18 cellular contexts compared by ENCODE assay signal in genomic region chr1:13706058-13706457, GRCh38. TPM values are rescaled to one million over a fixed set of nuclear protein-coding genes. Genes with fewer than 3 reads are reported as not detected.
DNase-seq lines count a peak whose midpoint lies in the region; ATAC-seq and TF ChIP-seq lines count a peak whose summit lies in the region.
"Had no signal": no experiment of that assay in that cellular context is flagged by ENCODE, and none has a peak within 500 bp of the region (broad histone marks: within the 10 kb centered on the region; RNA-seq: fewer than 3 reads in every experiment).

No MANE protein-coding gene starts in this region.

- H3K36me3 ChIP-seq in GM23248 (ENCODE audit: low read depth) (no peaks in the 10 kb centered on the region), mucosa of descending colon (ENCODE audit: low read depth) (no peaks in the 10 kb centered on the region)
- H3K36me3 ChIP-seq: BE2C, cardiac muscle cell, pancreas, upper lobe of right lung had no signal

- 79 to 85% methylated on average over 2 of the region's 2 CpGs for WGBS in GM23248 (ENCODE audit: low coverage in 1 of 2, low lambda C conversion rate in 2 of 2, missing lambda C conversion rate in 2 of 2), 2 experiments

- no peak for TF ChIP-seq CTCF in CD4-positive, alpha-beta T cell (IDR thresholded peaks at IDR 0.05)
- TF ChIP-seq CTCF in mucosa of descending colon (IDR thresholded peaks at IDR 0.05) (no peak), osteocyte (IDR thresholded peaks at IDR 0.05) (no peak)

- H3F3A ChIP-seq in GM23248 (ENCODE audit: insufficient read depth), result peaks cover 20% of the 10 kb centered on the region; the same call in 1 of the 2 replicates

- peaks cover 81% of the 10 kb centered on the region for H3K79me2 ChIP-seq in GM23248 (ENCODE audit: insufficient read depth)

- no peaks in the 10 kb centered on the region for H4K20me1 ChIP-seq in GM23248 (ENCODE audit: insufficient read depth)

- H3K36me3 Mint-ChIP-seq in CD4-positive, alpha-beta T cell (ENCODE audit: low read depth), result peaks cover 7% of the 10 kb centered on the region
- peaks cover 12% of the 10 kb centered on the region for H3K36me3 Mint-ChIP-seq in activated T-helper 1 cell treated with anti-CD3 and anti-CD28 coated beads, Interleukin-12 subunit alpha, Interleukin-12 subunit beta, Interleukin-2, Interleukin-4 antibody, amounts not matched to agents 30 ng/mL and 10 ng/mL and 1 ng/mL, durations not matched to agents 14 hours and 24 hours and 36 hours (ENCODE audit: low read depth)
- H3K36me3 Mint-ChIP-seq in osteocyte (ENCODE audit: unreplicated experiment), result no peaks in the 10 kb centered on the region

- no peak overlapping the region for H3K4me3 Mint-ChIP-seq in CD4-positive, alpha-beta T cell
- no peak overlapping the region for H3K4me3 Mint-ChIP-seq in activated T-helper 1 cell treated with anti-CD3 and anti-CD28 coated beads, Interleukin-12 subunit alpha, Interleukin-12 subunit beta, Interleukin-2, Interleukin-4 antibody, amounts not matched to agents 30 ng/mL and 10 ng/mL and 1 ng/mL, durations not matched to agents 14 hours and 24 hours and 36 hours
- H3K4me3 Mint-ChIP-seq in osteocyte (ENCODE audit: unreplicated experiment), result no peak overlapping the region

- no peaks in the 10 kb centered on the region for H3K9me3 ChIP-seq in CD4-positive, alpha-beta T cell (ENCODE audit: control insufficient read depth, low read length)
- H3K9me3 ChIP-seq in GM23248 (ENCODE audit: low read depth) (no peaks in the 10 kb centered on the region), mucosa of descending colon (no peaks in the 10 kb centered on the region)
- H3K9me3 ChIP-seq: BE2C, pancreas, upper lobe of right lung had no signal

- no peak for DNase-seq in CD4-positive, alpha-beta T cell
- DNase-seq in GM23248 (peak; percentile 25), mucosa of descending colon (no peak), cerebellar cortex (ENCODE audit: low spot score) (no peak), osteocyte (ENCODE audit: extremely low spot score, unreplicated experiment) (no peak), DMS153 (lab: John Stamatoyannopoulos, UW) (no peak)
- no peak for DNase-seq in activated T-helper 1 cell treated with anti-CD3 and anti-CD28 coated beads, Interleukin-12 subunit alpha, Interleukin-12 subunit beta, Interleukin-2, Interleukin-4 antibody, amounts not matched to agents 30 ng/mL and 10 ng/mL and 1 ng/mL, durations not matched to agents 14 hours and 24 hours and 36 hours (ENCODE audit: low spot score)
- DNase-seq: activated naive CD8-positive, alpha-beta T cell treated with anti-CD3 and anti-CD28 coated beads, Interleukin-2, amount 10 ng/mL, durations not matched to agents 7 days and 5 days; BE2C; DMS79 treated with DMSO at 0.1 percent for 48 hours; effector CD4-positive, alpha-beta T cell; NCI-H1436; pancreas; stimulated activated CD4-positive, alpha-beta T cell treated with anti-CD3 and anti-CD28 coated beads, Interleukin-4, amount 100 ng/mL, for 24 hours; stimulated activated CD8-positive, alpha-beta memory T cell treated with anti-CD3 and anti-CD28 coated beads, Interleukin-4, amount 100 ng/mL, for 48 hours; upper lobe of right lung had no signal

- in situ Hi-C loops in GM23248 (cut with MboI), result no loop called here

- peak overlapping the region; percentile 60 for H3K27ac Mint-ChIP-seq in CD4-positive, alpha-beta T cell
- H3K27ac Mint-ChIP-seq in activated T-helper 1 cell treated with anti-CD3 and anti-CD28 coated beads, Interleukin-12 subunit alpha, Interleukin-12 subunit beta, Interleukin-2, Interleukin-4 antibody, amounts not matched to agents 30 ng/mL and 10 ng/mL and 1 ng/mL, durations not matched to agents 14 hours and 24 hours and 36 hours, result peak overlapping the region; percentile 13
- H3K27ac Mint-ChIP-seq in osteocyte (ENCODE audit: unreplicated experiment), result no peak overlapping the region

- no peaks in the 10 kb centered on the region for H3K9me3 Mint-ChIP-seq in CD4-positive, alpha-beta T cell
- H3K9me3 Mint-ChIP-seq in activated T-helper 1 cell treated with anti-CD3 and anti-CD28 coated beads, Interleukin-12 subunit alpha, Interleukin-12 subunit beta, Interleukin-2, Interleukin-4 antibody, amounts not matched to agents 30 ng/mL and 10 ng/mL and 1 ng/mL, durations not matched to agents 14 hours and 24 hours and 36 hours, result no peaks in the 10 kb centered on the region
- H3K9me3 Mint-ChIP-seq in osteocyte (ENCODE audit: unreplicated experiment), result no peaks in the 10 kb centered on the region
- H3K9me3 Mint-ChIP-seq: activated naive CD8-positive, alpha-beta T cell treated with anti-CD3 and anti-CD28 coated beads, Interleukin-2, amount 10 ng/mL, durations not matched to agents 7 days and 5 days had no signal

- H3K4me3 ChIP-seq in GM23248, result no peak overlapping the region
- no peak overlapping the region for H3K4me3 ChIP-seq in mucosa of descending colon
- H3K4me3 ChIP-seq: cardiac muscle cell, pancreas, upper lobe of right lung had no signal

- intact Hi-C loops in CD4-positive, alpha-beta T cell (cut with DNase I, micrococcal nuclease), result no loop called here
- intact Hi-C loops in activated T-helper 1 cell treated with anti-CD3 and anti-CD28 coated beads, Interleukin-12 subunit alpha, Interleukin-12 subunit beta, Interleukin-2, Interleukin-4 antibody, amounts not matched to agents 30 ng/mL and 10 ng/mL and 1 ng/mL, durations not matched to agents 14 hours and 24 hours and 36 hours (cut with micrococcal nuclease), result no loop called here
- intact Hi-C loops in mucosa of descending colon (cut with DNase I, micrococcal nuclease), result no loop called here

- no peaks in the 10 kb centered on the region for H3K9me2 ChIP-seq in GM23248 (ENCODE audit: insufficient read depth)

- POLR2A ChIA-PET in CD4-positive, alpha-beta T cell (lab: Charles Lee), result interaction anchor here (0.8 to 1.3 kb wide), 3 partner anchors 9 to 25 kb away, joined by 3 to 7 read pairs (median 4); no protein-coding TSS in a partner anchor

- H3K27ac ChIP-seq in CD4-positive, alpha-beta T cell (ENCODE audit: low read depth, low read length), result no peak overlapping the region
- H3K27ac ChIP-seq in GM23248, result no peak overlapping the region
- H3K27ac ChIP-seq: cardiac muscle cell, pancreas, upper lobe of right lung had no signal

- peak overlapping the region; percentile 58 for H3K4me2 ChIP-seq in GM23248 (ENCODE audit: unreplicated experiment)

- peaks cover 23% of the 10 kb centered on the region for H3K4me1 ChIP-seq in GM23248 (ENCODE audit: insufficient read depth)
- peaks cover 16% of the 10 kb centered on the region for H3K4me1 ChIP-seq in mucosa of descending colon (ENCODE audit: low read depth)
- H3K4me1 ChIP-seq: BE2C, pancreas, upper lobe of right lung had no signal

- CTCF ChIA-PET in CD4-positive, alpha-beta T cell (lab: Charles Lee), result interaction anchor here (1.2 to 2.3 kb wide), 2 partner anchors 10 to 19 kb away, joined by 4 to 11 read pairs; no protein-coding TSS in a partner anchor

- peaks cover 89% of the 10 kb centered on the region for H3K4me1 Mint-ChIP-seq in CD4-positive, alpha-beta T cell (ENCODE audit: low read depth)
- peaks cover 49% of the 10 kb centered on the region for H3K4me1 Mint-ChIP-seq in activated T-helper 1 cell treated with anti-CD3 and anti-CD28 coated beads, Interleukin-12 subunit alpha, Interleukin-12 subunit beta, Interleukin-2, Interleukin-4 antibody, amounts not matched to agents 30 ng/mL and 10 ng/mL and 1 ng/mL, durations not matched to agents 14 hours and 24 hours and 36 hours (ENCODE audit: low read depth)
- peaks cover 39% of the 10 kb centered on the region for H3K4me1 Mint-ChIP-seq in osteocyte (ENCODE audit: unreplicated experiment)

- H3K27me3 Mint-ChIP-seq in CD4-positive, alpha-beta T cell, result no peaks in the 10 kb centered on the region
- no peaks in the 10 kb centered on the region for H3K27me3 Mint-ChIP-seq in activated T-helper 1 cell treated with anti-CD3 and anti-CD28 coated beads, Interleukin-12 subunit alpha, Interleukin-12 subunit beta, Interleukin-2, Interleukin-4 antibody, amounts not matched to agents 30 ng/mL and 10 ng/mL and 1 ng/mL, durations not matched to agents 14 hours and 24 hours and 36 hours (ENCODE audit: insufficient read depth)
- H3K27me3 Mint-ChIP-seq in osteocyte (ENCODE audit: unreplicated experiment), result no peaks in the 10 kb centered on the region
- H3K27me3 Mint-ChIP-seq: activated naive CD8-positive, alpha-beta T cell treated with anti-CD3 and anti-CD28 coated beads, Interleukin-2, amount 10 ng/mL, durations not matched to agents 7 days and 5 days had no signal

- no peaks in the 10 kb centered on the region for H3K27me3 ChIP-seq in CD4-positive, alpha-beta T cell (ENCODE audit: control insufficient read depth, insufficient read depth, low read length)
- H3K27me3 ChIP-seq in GM23248 (replicated peaks; ENCODE audit: insufficient read depth), result no peaks in the 10 kb centered on the region
- H3K27me3 ChIP-seq: BE2C, cardiac muscle cell, pancreas, upper lobe of right lung had no signal

- H3K9ac ChIP-seq in GM23248, result no peak overlapping the region

- no peak overlapping the region for H2AFZ ChIP-seq in GM23248

- ATAC-seq in CD4-positive, alpha-beta T cell (ENCODE audit: poor library complexity), result no peak
- ATAC-seq in mucosa of descending colon (peak; percentile 32), HG03520 (IDR thresholded peaks at IDR 0.05; ENCODE audit: unreplicated experiment) (no peak)
- ATAC-seq: upper lobe of right lung had no signal

RNA-seq across cellular contexts. Expression of gene PRDM2, which starts 6.1 kb away (rescaled TPM):
- total RNA-seq in CD4-positive, alpha-beta T cell, result 100 to 1,000 TPM; 136 to 140 TPM
- 9.7 and 11.0 TPM in 2 replicates for total RNA-seq in GM23248 (2014; rRNA removed; shearing (Covaris generic))
- polyA plus RNA-seq in GM23248 (2016; fragmentation: Nextera tagmentation; extraction: Ambion mirVana), result 14.0 and 15.1 TPM in 2 replicates
- total RNA-seq in activated T-helper 1 cell treated with anti-CD3 and anti-CD28 coated beads, Interleukin-12 subunit alpha, Interleukin-12 subunit beta, Interleukin-2, Interleukin-4 antibody, amounts not matched to agents 30 ng/mL and 10 ng/mL and 1 ng/mL, durations not matched to agents 14 hours and 24 hours and 36 hours, result 48.5 and 50.4 TPM in 2 replicates
- 10 to 100 TPM; 34.7 to 56.1 (median 39.8) TPM for total RNA-seq in mucosa of descending colon
- total RNA-seq in osteocyte, result 51.7 and 52.0 TPM in 2 replicates
